19 cellular contexts compared by ENCODE assay signal in genomic region chr1:53276153-53276901, GRCh38. TPM values are rescaled to one million over a fixed set of nuclear protein-coding genes. Genes with fewer than 3 reads are reported as not detected.
A peak's percentile ranks its signal among the peaks of the same experiment; 100 is the strongest.
DNase-seq lines count a peak whose midpoint lies in the region; ATAC-seq, FAIRE-seq and TF ChIP-seq lines count a peak whose summit lies in the region.
"Had no signal": no experiment of that assay in that cellular context is flagged by ENCODE, and none has a peak within 500 bp of the region (broad histone marks: within the 10 kb centered on the region; RNA-seq: fewer than 3 reads in every experiment).

No MANE protein-coding gene starts in this region.

- H3K27me3 Mint-ChIP-seq in natural killer cell treated with Interleukin-12 subunit alpha and Interleukin-12 subunit beta and Interleukin-15 and Interleukin-18, amount 100 ng/mL, for 72 hours = no peaks in the 10 kb centered on the region
- no peaks in the 10 kb centered on the region for H3K27me3 Mint-ChIP-seq in natural killer cell (ENCODE audit: low read depth in 2 of 2)
- H3K27me3 Mint-ChIP-seq: CD4-positive, alpha-beta memory T cell had no signal

- H3K9me2 ChIP-seq in MM.1S (replicated peaks; ENCODE audit: insufficient read depth, low read length) = no peaks in the 10 kb centered on the region

- BruUV-seq in K562 (replicated peaks; lab: Mats Ljungman, UMichigan) = no TSS peak

- ATAC-seq in natural killer cell treated with Interleukin-12 subunit alpha and Interleukin-12 subunit beta and Interleukin-15 and Interleukin-18, amount 100 ng/mL, for 72 hours = no peak
- ATAC-seq in natural killer cell (no peak), K562 (no peak), upper lobe of right lung (no peak), left lobe of liver (no peak), GM21529 (IDR thresholded peaks at IDR 0.05; ENCODE audit: unreplicated experiment) (no peak)
- ATAC-seq: HepG2 had no signal

- H4K20me1 ChIP-seq in K562 (replicated peaks; ENCODE audit: control insufficient read depth, insufficient read depth, low read length) (peaks cover 10% of the 10 kb centered on the region; the same call in 1 of the 2 replicates), MM.1S (ENCODE audit: insufficient read depth, low read length) (no peaks in the 10 kb centered on the region)

- no peaks in the 10 kb centered on the region for H3K36me3 Mint-ChIP-seq in natural killer cell treated with Interleukin-12 subunit alpha and Interleukin-12 subunit beta and Interleukin-15 and Interleukin-18, amount 100 ng/mL, for 72 hours
- H3K36me3 Mint-ChIP-seq in natural killer cell = no peaks in the 10 kb centered on the region

- peak; percentile 55 for DNase-seq in natural killer cell treated with Interleukin-12 subunit alpha and Interleukin-12 subunit beta and Interleukin-15 and Interleukin-18, amount 100 ng/mL, for 72 hours (ENCODE audit: low spot score)
- no peak for DNase-seq in natural killer cell
- DNase-seq in K562 (ENCODE audit: extremely low read depth in 1 of 4, low spot score in 3 of 4) = no peak
- peak; percentile 78 for DNase-seq in posterior vena cava (ENCODE audit: low spot score)
- DNase-seq in upper lobe of right lung = peak; percentile 51
- no peak for DNase-seq in left lobe of liver (ENCODE audit: low spot score)
- DNase-seq in MM.1S = no peak
- DNase-seq: 8988T; CD4-positive, alpha-beta memory T cell; DMS153; DMS79; GDM1; GOT3; H9 had no signal

- TF ChIP-seq CTCF in natural killer cell (IDR thresholded peaks at IDR 0.05) (no peak), K562 (IDR thresholded peaks at IDR 0.05 in 2 of 3, conservative IDR thresholded peaks at IDR 0.05 in 1 of 3; ENCODE audit: insufficient read depth in 2 of 3, low read depth in 1 of 3, low read length in 3 of 3) (no peak), upper lobe of right lung (IDR thresholded peaks at IDR 0.05) (no peak), MM.1S (IDR thresholded peaks at IDR 0.05; ENCODE audit: low read length) (no peak)

- FAIRE-seq in K562 (lab: Jason Lieb, UNC) = no peak
- FAIRE-seq: GM12892, HepG2 had no signal

- peaks cover 3% of the 10 kb centered on the region for H3K9me1 ChIP-seq in K562 (ENCODE audit: control insufficient read depth, insufficient read depth, low read length)

- TF ChIP-seq RAD21 in K562 (CRISPR knock-in tag; conservative IDR thresholded peaks at IDR 0.05 in 1 of 2, IDR thresholded peaks at IDR 0.05 in 1 of 2) = no peak

- H2AFZ ChIP-seq in K562 (ENCODE audit: low read depth, low read length) (no peak overlapping the region), MM.1S (ENCODE audit: low read length) (no peak overlapping the region)

- no peak overlapping the region for H3K4me3 Mint-ChIP-seq in natural killer cell treated with Interleukin-12 subunit alpha and Interleukin-12 subunit beta and Interleukin-15 and Interleukin-18, amount 100 ng/mL, for 72 hours
- H3K4me3 Mint-ChIP-seq in natural killer cell = no peak overlapping the region
- H3K4me3 Mint-ChIP-seq: CD14-positive monocyte; CD4-positive, alpha-beta memory T cell; H9 had no signal

- no peak overlapping the region for H3K27ac Mint-ChIP-seq in natural killer cell treated with Interleukin-12 subunit alpha and Interleukin-12 subunit beta and Interleukin-15 and Interleukin-18, amount 100 ng/mL, for 72 hours
- no peak overlapping the region for H3K27ac Mint-ChIP-seq in natural killer cell
- H3K27ac Mint-ChIP-seq: CD4-positive, alpha-beta memory T cell had no signal

- peaks cover 91% of the 10 kb centered on the region for H3K36me3 ChIP-seq in K562 (ENCODE audit: control insufficient read depth, insufficient read depth, low read length)
- no peaks in the 10 kb centered on the region for H3K36me3 ChIP-seq in upper lobe of right lung
- 0 out of 2 replicates have a peak, but pooled peaks cover 3% of the 10 kb centered on the region for H3K36me3 ChIP-seq in MM.1S (replicated peaks; ENCODE audit: insufficient read depth, low read length)

- H3K4me2 ChIP-seq in K562 (ENCODE audit: insufficient read depth, low read length) (no peak overlapping the region), MM.1S (ENCODE audit: low read depth, low read length) (no peak overlapping the region)
- H3K4me2 ChIP-seq: BLaER1 had no signal

- H3K79me2 ChIP-seq in K562 (ENCODE audit: control insufficient read depth, insufficient read depth, low read length) = no peaks in the 10 kb centered on the region
- no peaks in the 10 kb centered on the region; the same call in 1 of the 2 replicates for H3K79me2 ChIP-seq in MM.1S (ENCODE audit: low read length)

- peaks cover 6% of the 10 kb centered on the region in 2 experiments; a peak in 2 of 5 replicates for H3K4me1 ChIP-seq in K562 (replicated peaks in 1 of 2; ENCODE audit: control insufficient read depth in 2 of 2, insufficient read depth in 2 of 2, low read length in 2 of 2)
- H3K4me1 ChIP-seq in upper lobe of right lung = no peaks in the 10 kb centered on the region
- no peaks in the 10 kb centered on the region for H3K4me1 ChIP-seq in MM.1S (ENCODE audit: low read length)
- H3K4me1 ChIP-seq: BLaER1 had no signal

- H3K4me3 ChIP-seq in K562 (no peak overlapping the region), upper lobe of right lung (no peak overlapping the region), MM.1S (ENCODE audit: low read length) (no peak overlapping the region)
- H3K4me3 ChIP-seq: BLaER1 had no signal

- H3K9me3 Mint-ChIP-seq in natural killer cell treated with Interleukin-12 subunit alpha and Interleukin-12 subunit beta and Interleukin-15 and Interleukin-18, amount 100 ng/mL, for 72 hours = no peaks in the 10 kb centered on the region
- H3K9me3 Mint-ChIP-seq in natural killer cell = no peaks in the 10 kb centered on the region
- H3K9me3 Mint-ChIP-seq: CD14-positive monocyte; CD4-positive, alpha-beta memory T cell; H9 had no signal

- POLR2A ChIA-PET in K562 (lab: Yijun Ruan, JAX) = no interaction called here

- CTCF ChIA-PET in K562 (lab: Yijun Ruan, JAX; ENCODE audit: low intra/inter-chr PET ratio) = interaction anchor here (5.9 kb wide), 1 partner anchor 116 kb away, joined by 123 read pairs; no protein-coding TSS in a partner anchor

- H3K27me3 ChIP-seq in K562 (ENCODE audit: control insufficient read depth in 2 of 2, insufficient read depth in 2 of 2, low read length in 2 of 2) = no peaks in the 10 kb centered on the region
- H3K27me3 ChIP-seq in upper lobe of right lung = no peaks in the 10 kb centered on the region
- H3K27me3 ChIP-seq in MM.1S (replicated peaks; ENCODE audit: insufficient read depth, low read length) = no peaks in the 10 kb centered on the region
- H3K27me3 ChIP-seq: BLaER1 had no signal

- intact Hi-C loops in natural killer cell (cut with micrococcal nuclease) (loop anchor here (5.0 kb wide), 1 partner anchor 196 kb away; no protein-coding TSS in a partner anchor), K562 (cut with micrococcal nuclease) (no loop called here), posterior vena cava (cut with DNase I) (no loop called here), upper lobe of right lung (cut with DNase I) (loop anchor here (5.0 kb wide), 1 partner anchor 116 kb away; no protein-coding TSS in a partner anchor)

- no peaks in the 10 kb centered on the region for H3F3A ChIP-seq in MM.1S (ENCODE audit: insufficient read depth, low read length)

- H3K9ac ChIP-seq in K562 (ENCODE audit: insufficient read depth in 1 of 2, low read depth in 2 of 2, low read length in 2 of 2) (no peak overlapping the region), MM.1S (ENCODE audit: low read length) (no peak overlapping the region)
- H3K9ac ChIP-seq: BLaER1 had no signal

- H3K4me1 Mint-ChIP-seq in natural killer cell treated with Interleukin-12 subunit alpha and Interleukin-12 subunit beta and Interleukin-15 and Interleukin-18, amount 100 ng/mL, for 72 hours (ENCODE audit: low read depth in 2 of 2) = peaks cover 0 to 2% of the 10 kb centered on the region in 2 donors
- H3K4me1 Mint-ChIP-seq in natural killer cell = peaks cover 0 to 6% of the 10 kb centered on the region in 2 donors
- H3K4me1 Mint-ChIP-seq: H9 had no signal

- in situ Hi-C loops in K562 (cut with MboI) = loop anchor here (5.0 kb wide), 1 partner anchor 116 kb away; no protein-coding TSS in a partner anchor

- whole genome bisulfite sequencing in K562 (ENCODE audit: insufficient coverage, low coverage, missing lambda C conversion rate) = 97% methylated on average over 38 of the region's 48 CpGs

- TF ChIP-seq EP300 in K562 (IDR thresholded peaks at IDR 0.05; ENCODE audit: low read length) = no peak

- no peak for TF ChIP-seq POLR2A in K562 (conservative IDR thresholded peaks at IDR 0.05)

- H3K27ac ChIP-seq in K562 (ENCODE audit: extremely low read depth, low read depth, low read length) (no peak overlapping the region), upper lobe of right lung (no peak overlapping the region), MM.1S (ENCODE audit: low read length) (no peak overlapping the region)
- H3K27ac ChIP-seq: BLaER1 had no signal

- H3K9me3 ChIP-seq in K562 (replicated peaks; ENCODE audit: control insufficient read depth, insufficient read depth, low read depth, low read length) (no peaks in the 10 kb centered on the region), upper lobe of right lung (no peaks in the 10 kb centered on the region), MM.1S (replicated peaks; ENCODE audit: insufficient read depth, low read length) (no peaks in the 10 kb centered on the region)
- H3K9me3 ChIP-seq: BLaER1 had no signal

RNA-seq across cellular contexts. Expression of gene MAGOH, which starts 38.0 kb away (rescaled TPM):
- 10 to 100 TPM; 62.6 to 65.4 TPM for total RNA-seq in natural killer cell treated with Interleukin-12 subunit alpha and Interleukin-12 subunit beta and Interleukin-15 and Interleukin-18, amount 100 ng/mL, for 72 hours
- total RNA-seq in natural killer cell (10 to 100 TPM; 48.6 to 70.4 (median 69.2) TPM), K562 (2014; rRNA removed) (106 and 125 TPM in 2 replicates), K562 (2014; rRNA removed; fragmentation: Illumina TruSeq; extraction: Trizol) (135 and 156 TPM in 2 replicates), K562 (2015; rRNA removed; fragmentation: Illumina TruSeq; extraction: Trizol) (134 and 152 TPM in 2 replicates), K562 (2021) (110 and 113 TPM in 2 replicates), posterior vena cava (10 to 100 TPM; 24.0 to 32.2 TPM), upper lobe of right lung (38.8 TPM), left lobe of liver (15.3 TPM)
- 10.5 and 25.2 TPM in 2 replicates for total RNA-seq in K562 (2011; cell fraction: chromatin; rRNA removed; ENCODE audit: low replicate concordance)
- total RNA-seq in K562 (2011; cell fraction: nucleolus; rRNA removed) = 13.8 and 15.3 TPM in 2 replicates
- total RNA-seq in K562 (2011; cell fraction: nucleoplasm; rRNA removed) = 23.0 and 35.0 TPM in 2 replicates
- polyA plus RNA-seq in K562 (2011; rRNA removed) (80.7 and 102 TPM in 2 replicates), K562 (2014; fragmentation: Illumina TruSeq; extraction: Trizol) (184 and 190 TPM in 2 replicates), K562 (2014; fragmentation: Nextera tagmentation; extraction: Ambion mirVana) (100 to 1,000 TPM; 132 to 342 TPM), K562 (2014; rRNA removed) (243 and 263 TPM in 2 replicates)
- 10.7 and 38.1 TPM in 2 replicates for polyA plus RNA-seq in K562 (2011; cell fraction: cytosol; rRNA removed)
- polyA plus RNA-seq in K562 (2011; cell fraction: nucleus; rRNA removed) = 9.7 and 18.4 TPM in 2 replicates
- 79.1 and 298 TPM in 2 replicates for polyA plus RNA-seq in K562 (2012)
- 71.4 and 83.4 TPM in 2 replicates for polyA minus RNA-seq in K562 (2011; rRNA and poly(A)+ RNA removed)
- polyA minus RNA-seq in K562 (2011; cell fraction: cytosol; rRNA and poly(A)+ RNA removed) = 29.5 and 30.9 TPM in 2 replicates
- polyA minus RNA-seq in K562 (2011; cell fraction: nucleus; rRNA and poly(A)+ RNA removed) = 18.8 and 38.3 TPM in 2 replicates

RNA-seq across cellular contexts. Expression of gene LRP8, which starts 51.5 kb away (rescaled TPM):
- 100 to 1,000 TPM in 1 of 2 donors, 10 to 100 TPM in 1; 87.8 to 194 TPM for total RNA-seq in natural killer cell treated with Interleukin-12 subunit alpha and Interleukin-12 subunit beta and Interleukin-15 and Interleukin-18, amount 100 ng/mL, for 72 hours
- total RNA-seq in natural killer cell = 10 to 100 TPM; 23.2 to 27.3 (median 24.9) TPM
- total RNA-seq in K562 (2011; cell fraction: chromatin; rRNA removed; ENCODE audit: low replicate concordance) = 204 and 345 TPM in 2 replicates
- 194 and 216 TPM in 2 replicates for total RNA-seq in K562 (2011; cell fraction: nucleolus; rRNA removed)
- total RNA-seq in K562 (2011; cell fraction: nucleoplasm; rRNA removed) = 168 and 198 TPM in 2 replicates
- total RNA-seq in K562 (2014; rRNA removed) = 24.2 and 27.6 TPM in 2 replicates
- 27.5 and 29.1 TPM in 2 replicates for total RNA-seq in K562 (2014; rRNA removed; fragmentation: Illumina TruSeq; extraction: Trizol)
- total RNA-seq in K562 (2015; rRNA removed; fragmentation: Illumina TruSeq; extraction: Trizol) = 35.3 and 35.9 TPM in 2 replicates
- 34.3 and 42.7 TPM in 2 replicates for total RNA-seq in K562 (2021)
- 56.1 and 81.1 TPM in 2 replicates for polyA plus RNA-seq in K562 (2011; rRNA removed)
- 51.8 and 56.8 TPM in 2 replicates for polyA plus RNA-seq in K562 (2011; cell fraction: cytosol; rRNA removed)
- polyA plus RNA-seq in K562 (2011; cell fraction: nucleus; rRNA removed) = 300 and 376 TPM in 2 replicates
- polyA plus RNA-seq in K562 (2012) = 19.3 and 23.5 TPM in 2 replicates
- polyA plus RNA-seq in K562 (2014; fragmentation: Illumina TruSeq; extraction: Trizol) = 41.4 and 44.4 TPM in 2 replicates
- 1 to 10 TPM; 7.1 to 8.8 TPM for polyA plus RNA-seq in K562 (2014; fragmentation: Nextera tagmentation; extraction: Ambion mirVana)
- 31.3 and 35.3 TPM in 2 replicates for polyA plus RNA-seq in K562 (2014; rRNA removed)
- polyA minus RNA-seq in K562 (2011; rRNA and poly(A)+ RNA removed) = 90.5 and 95.8 TPM in 2 replicates
- 33.8 and 37.6 TPM in 2 replicates for polyA minus RNA-seq in K562 (2011; cell fraction: cytosol; rRNA and poly(A)+ RNA removed)
- 90.9 and 98.3 TPM in 2 replicates for polyA minus RNA-seq in K562 (2011; cell fraction: nucleus; rRNA and poly(A)+ RNA removed)
- 1 to 10 TPM; 5.7 to 7.2 TPM for total RNA-seq in posterior vena cava
- total RNA-seq in upper lobe of right lung = 11.6 TPM
- total RNA-seq in left lobe of liver = 0.33 TPM

RNA-seq across cellular contexts. Expression of gene CZIB, which starts 55.9 kb away (rescaled TPM):
- 10 to 100 TPM; 37.5 to 44.5 TPM for total RNA-seq in natural killer cell treated with Interleukin-12 subunit alpha and Interleukin-12 subunit beta and Interleukin-15 and Interleukin-18, amount 100 ng/mL, for 72 hours
- 10 to 100 TPM; 39.6 to 49.7 (median 40.5) TPM for total RNA-seq in natural killer cell
- total RNA-seq in K562 (2011; cell fraction: chromatin; rRNA removed; ENCODE audit: low replicate concordance) = 115 and 117 TPM in 2 replicates
- total RNA-seq in K562 (2011; cell fraction: nucleolus; rRNA removed) = 97.5 and 125 TPM in 2 replicates
- 131 and 159 TPM in 2 replicates for total RNA-seq in K562 (2011; cell fraction: nucleoplasm; rRNA removed)
- total RNA-seq in K562 (2014; rRNA removed) = 55.4 and 65.5 TPM in 2 replicates
- total RNA-seq in K562 (2014; rRNA removed; fragmentation: Illumina TruSeq; extraction: Trizol) = 58.2 and 65.8 TPM in 2 replicates
- 61.8 and 66.8 TPM in 2 replicates for total RNA-seq in K562 (2015; rRNA removed; fragmentation: Illumina TruSeq; extraction: Trizol)
- 52.6 and 55.7 TPM in 2 replicates for total RNA-seq in K562 (2021)
- 105 and 109 TPM in 2 replicates for polyA plus RNA-seq in K562 (2011; rRNA removed)
- polyA plus RNA-seq in K562 (2011; cell fraction: cytosol; rRNA removed) = 54.1 and 73.4 TPM in 2 replicates
- 152 and 181 TPM in 2 replicates for polyA plus RNA-seq in K562 (2011; cell fraction: nucleus; rRNA removed)
- polyA plus RNA-seq in K562 (2012) = 68.4 and 82.2 TPM in 2 replicates
- 65.5 and 80.0 TPM in 2 replicates for polyA plus RNA-seq in K562 (2014; fragmentation: Illumina TruSeq; extraction: Trizol)
- 100 to 1,000 TPM in 1 of 2 experiments, 10 to 100 TPM in 1; 97.4 to 111 TPM for polyA plus RNA-seq in K562 (2014; fragmentation: Nextera tagmentation; extraction: Ambion mirVana)
- 85.3 and 86.9 TPM in 2 replicates for polyA plus RNA-seq in K562 (2014; rRNA removed)
- polyA minus RNA-seq in K562 (2011; rRNA and poly(A)+ RNA removed) = 41.9 and 56.1 TPM in 2 replicates
- 14.5 and 18.0 TPM in 2 replicates for polyA minus RNA-seq in K562 (2011; cell fraction: cytosol; rRNA and poly(A)+ RNA removed)
- polyA minus RNA-seq in K562 (2011; cell fraction: nucleus; rRNA and poly(A)+ RNA removed) = 71.4 and 143 TPM in 2 replicates
- total RNA-seq in posterior vena cava = 10 to 100 TPM; 49.4 to 72.5 TPM
- 58.0 TPM for total RNA-seq in upper lobe of right lung
- total RNA-seq in left lobe of liver = 27.7 TPM

Comparison
In these comparisons a context has a peak if more than half of its experiments do, and no peak if none do; other contexts are left out.
1. DNase-seq: peak in natural killer cell treated with Interleukin-12 subunit alpha and Interleukin-12 subunit beta and Interleukin-15 and Interleukin-18, amount 100 ng/mL, for 72 hours (single experiment), posterior vena cava (single experiment) and upper lobe of right lung (single experiment); none in natural killer cell (single experiment), K562 (0 of 4), left lobe of liver (single experiment) and MM.1S (single experiment).
2. intact Hi-C loops: an anchor here in natural killer cell (5.0 kb wide) and upper lobe of right lung (5.0 kb wide); none called in K562 and posterior vena cava.